Comparison of ENCODE assay signal across 19 cellular contexts in genomic region chr1:212702672-212703071, GRCh38. TPM values are rescaled to one million over a fixed set of nuclear protein-coding genes. Genes with fewer than 3 reads are reported as not detected.
DNase-seq lines count a peak whose midpoint lies in the region; ATAC-seq and TF ChIP-seq lines count a peak whose summit lies in the region.
"Had no signal": no experiment of that assay in that cellular context is flagged by ENCODE, and none has a peak within 500 bp of the region (broad histone marks: within the 10 kb centered on the region; RNA-seq: fewer than 3 reads in every experiment).

No MANE protein-coding gene starts in this region.

- no peaks in the 10 kb centered on the region for H3K9me3 ChIP-seq in HEK293 (ENCODE audit: control insufficient read depth, insufficient read depth, low read depth, low read length)

- H3K36me3 ChIP-seq in HEK293 (ENCODE audit: control insufficient read depth in 2 of 2, insufficient read depth in 1 of 2, low read length in 2 of 2), result no peaks in the 10 kb centered on the region

- CTCF ChIA-PET in HEK293 (lab: Yijun Ruan, JAX), result no interaction called here

- H3K4me1 Mint-ChIP-seq in activated naive CD8-positive, alpha-beta T cell (ENCODE audit: low read depth), result peaks cover 46% of the 10 kb centered on the region
- H3K4me1 Mint-ChIP-seq in activated naive CD8-positive, alpha-beta T cell treated with anti-CD3 and anti-CD28 coated beads for 36 hours, result peaks cover 38% of the 10 kb centered on the region
- peaks cover 49% of the 10 kb centered on the region for H3K4me1 Mint-ChIP-seq in activated T-helper 2 cell treated with anti-CD3 and anti-CD28 coated beads, Interferon-gamma antibody, Interleukin-2, Interleukin-4, amounts not matched to agents 10 μg/mL and 5 μg/mL and 100 μg/mL, durations not matched to agents 14 hours and 24 hours and 36 hours (ENCODE audit: low read depth)
- peaks cover 31 to 52% of the 10 kb centered on the region in 2 donors for H3K4me1 Mint-ChIP-seq in stimulated activated naive B cell treated with anti-CD40 and anti-IgM and Interleukin-4, amounts not matched to agents 10 μg/mL and 1 μg/mL and 100 μg/mL, for 72 hours

- H3K36me3 Mint-ChIP-seq in activated naive CD8-positive, alpha-beta T cell, result peaks cover 2% of the 10 kb centered on the region
- H3K36me3 Mint-ChIP-seq in activated naive CD8-positive, alpha-beta T cell treated with anti-CD3 and anti-CD28 coated beads for 36 hours, result peaks cover 5% of the 10 kb centered on the region
- peaks cover 9% of the 10 kb centered on the region for H3K36me3 Mint-ChIP-seq in activated T-helper 2 cell treated with anti-CD3 and anti-CD28 coated beads, Interferon-gamma antibody, Interleukin-2, Interleukin-4, amounts not matched to agents 10 μg/mL and 5 μg/mL and 100 μg/mL, durations not matched to agents 14 hours and 24 hours and 36 hours (ENCODE audit: low read depth)
- peaks cover 3 to 9% of the 10 kb centered on the region in 2 donors for H3K36me3 Mint-ChIP-seq in stimulated activated naive B cell treated with anti-CD40 and anti-IgM and Interleukin-4, amounts not matched to agents 10 μg/mL and 1 μg/mL and 100 μg/mL, for 72 hours
- H3K36me3 Mint-ChIP-seq: CD4-positive, CD25-positive, alpha-beta regulatory T cell had no signal

- no peak for TF ChIP-seq CTCF in HEK293 (tag by site-specific recombination; IDR thresholded peaks at IDR 0.05)

- H3K9me3 Mint-ChIP-seq in activated naive CD8-positive, alpha-beta T cell (ENCODE audit: low read depth), result no peaks in the 10 kb centered on the region
- H3K9me3 Mint-ChIP-seq in activated naive CD8-positive, alpha-beta T cell treated with anti-CD3 and anti-CD28 coated beads for 36 hours, result no peaks in the 10 kb centered on the region
- no peaks in the 10 kb centered on the region for H3K9me3 Mint-ChIP-seq in activated T-helper 2 cell treated with anti-CD3 and anti-CD28 coated beads, Interferon-gamma antibody, Interleukin-2, Interleukin-4, amounts not matched to agents 10 μg/mL and 5 μg/mL and 100 μg/mL, durations not matched to agents 14 hours and 24 hours and 36 hours
- no peaks in the 10 kb centered on the region for H3K9me3 Mint-ChIP-seq in stimulated activated naive B cell treated with anti-CD40 and anti-IgM and Interleukin-4, amounts not matched to agents 10 μg/mL and 1 μg/mL and 100 μg/mL, for 72 hours
- H3K9me3 Mint-ChIP-seq: HFFc6 had no signal

- H3K27ac ChIP-seq in HEK293 (ENCODE audit: extremely low read depth, low read depth, low read length), result no peak overlapping the region

- no peak for ATAC-seq in stimulated activated naive B cell treated with anti-CD40 and anti-IgM and Interleukin-4, amounts not matched to agents 10 μg/mL and 1 μg/mL and 100 μg/mL, for 72 hours (replicated peaks)
- ATAC-seq in GM21737 (IDR thresholded peaks at IDR 0.05; ENCODE audit: unreplicated experiment) (no peak), GM18909 (IDR thresholded peaks at IDR 0.05; ENCODE audit: poor library complexity, unreplicated experiment) (no peak)
- no peak for ATAC-seq in stimulated activated naive CD8-positive, alpha-beta T cell treated with anti-CD3 and anti-CD28 coated beads, Interleukin-15, Interleukin-2, amounts not matched to agents 100 U/mL and 50 U/mL, for 24 hours
- ATAC-seq: Right ventricle myocardium inferior had no signal

- intact Hi-C loops in activated T-helper 2 cell treated with anti-CD3 and anti-CD28 coated beads, Interferon-gamma antibody, Interleukin-2, Interleukin-4, amounts not matched to agents 10 μg/mL and 5 μg/mL and 100 μg/mL, durations not matched to agents 14 hours and 24 hours and 36 hours (cut with micrococcal nuclease), result loop anchor here (1.0 kb wide), 1 partner anchor 10 kb away; no protein-coding TSS in a partner anchor

- H3K27ac Mint-ChIP-seq in activated naive CD8-positive, alpha-beta T cell, result peak overlapping the region; percentile 4
- no peak overlapping the region for H3K27ac Mint-ChIP-seq in activated naive CD8-positive, alpha-beta T cell treated with anti-CD3 and anti-CD28 coated beads for 36 hours
- peak overlapping the region; percentile 74 for H3K27ac Mint-ChIP-seq in activated T-helper 2 cell treated with anti-CD3 and anti-CD28 coated beads, Interferon-gamma antibody, Interleukin-2, Interleukin-4, amounts not matched to agents 10 μg/mL and 5 μg/mL and 100 μg/mL, durations not matched to agents 14 hours and 24 hours and 36 hours
- H3K27ac Mint-ChIP-seq in stimulated activated naive B cell treated with anti-CD40 and anti-IgM and Interleukin-4, amounts not matched to agents 10 μg/mL and 1 μg/mL and 100 μg/mL, for 72 hours, result peak overlapping the region; percentile 33
- H3K27ac Mint-ChIP-seq: HFFc6 had no signal

- no peaks in the 10 kb centered on the region for H3K27me3 Mint-ChIP-seq in activated naive CD8-positive, alpha-beta T cell
- H3K27me3 Mint-ChIP-seq in activated naive CD8-positive, alpha-beta T cell treated with anti-CD3 and anti-CD28 coated beads for 36 hours, result peaks cover 3% of the 10 kb centered on the region
- no peaks in the 10 kb centered on the region for H3K27me3 Mint-ChIP-seq in activated T-helper 2 cell treated with anti-CD3 and anti-CD28 coated beads, Interferon-gamma antibody, Interleukin-2, Interleukin-4, amounts not matched to agents 10 μg/mL and 5 μg/mL and 100 μg/mL, durations not matched to agents 14 hours and 24 hours and 36 hours (ENCODE audit: low read depth)
- H3K27me3 Mint-ChIP-seq in stimulated activated naive B cell treated with anti-CD40 and anti-IgM and Interleukin-4, amounts not matched to agents 10 μg/mL and 1 μg/mL and 100 μg/mL, for 72 hours, result no peaks in the 10 kb centered on the region

- no peak for DNase-seq in activated naive CD8-positive, alpha-beta T cell treated with anti-CD3 and anti-CD28 coated beads for 36 hours
- no peak for DNase-seq in activated T-helper 2 cell treated with anti-CD3 and anti-CD28 coated beads, Interferon-gamma antibody, Interleukin-2, Interleukin-4, amounts not matched to agents 10 μg/mL and 5 μg/mL and 100 μg/mL, durations not matched to agents 14 hours and 24 hours and 36 hours (ENCODE audit: low spot score)
- no peak for DNase-seq in stimulated activated naive B cell treated with anti-CD40 and anti-IgM and Interleukin-4, amounts not matched to agents 10 μg/mL and 1 μg/mL and 100 μg/mL, for 72 hours
- DNase-seq in stimulated activated naive CD8-positive, alpha-beta T cell treated with anti-CD3 and anti-CD28 coated beads, Interleukin-15, Interleukin-2, amounts not matched to agents 100 U/mL and 50 U/mL, for 24 hours, result no peak
- DNase-seq: CD4-positive, CD25-positive, alpha-beta regulatory T cell; DND-41; GF-D8; HFFc6; KBM-7; MV-4-11; NCI-H1417; NCI-H187 treated with DMSO at 0.1 percent for 48 hours; NCI-H510A treated with DMSO at 0.1 percent for 48 hours; NCI-H82 had no signal

- POLR2A ChIA-PET in HEK293 (lab: Yijun Ruan, JAX), result no interaction called here

- H3K4me3 Mint-ChIP-seq in activated naive CD8-positive, alpha-beta T cell, result no peak overlapping the region
- H3K4me3 Mint-ChIP-seq in activated naive CD8-positive, alpha-beta T cell treated with anti-CD3 and anti-CD28 coated beads for 36 hours, result no peak overlapping the region
- peak overlapping the region; percentile 46 for H3K4me3 Mint-ChIP-seq in activated T-helper 2 cell treated with anti-CD3 and anti-CD28 coated beads, Interferon-gamma antibody, Interleukin-2, Interleukin-4, amounts not matched to agents 10 μg/mL and 5 μg/mL and 100 μg/mL, durations not matched to agents 14 hours and 24 hours and 36 hours (ENCODE audit: low read depth)
- no peak overlapping the region for H3K4me3 Mint-ChIP-seq in stimulated activated naive B cell treated with anti-CD40 and anti-IgM and Interleukin-4, amounts not matched to agents 10 μg/mL and 1 μg/mL and 100 μg/mL, for 72 hours
- H3K4me3 Mint-ChIP-seq: HFFc6 had no signal

- H3K4me1 ChIP-seq in HEK293 (ENCODE audit: control insufficient read depth, insufficient read depth, low read length), result peaks cover 8% of the 10 kb centered on the region

- H3K4me3 ChIP-seq in HEK293 (ENCODE audit: low read depth, low read length), result no peak overlapping the region

TF ChIP-seq in HEK293, 187 proteins besides CTCF, POLR2A, EP300 and RAD21:
- TF ChIP-seq ZNF394 (tag by site-specific recombination; IDR thresholded peaks at IDR 0.05; ENCODE audit: borderline replicate concordance) (peak; percentile 62; the same call in 1 of the 2 replicates), ZNF114 (tag by site-specific recombination; IDR thresholded peaks at IDR 0.05) (no peak), ZBTB44 (tag by site-specific recombination; IDR thresholded peaks at IDR 0.05) (0 out of 2 replicates have a peak, but pooled peaks have one; percentile 9)

RNA-seq across cellular contexts. Expression of gene BATF3, which starts 3.0 kb away (rescaled TPM):
- 10 to 100 TPM; 74.7 to 77.9 TPM for total RNA-seq in activated naive CD8-positive, alpha-beta T cell treated with anti-CD3 and anti-CD28 coated beads for 36 hours
- 246 and 249 TPM in 2 replicates for total RNA-seq in activated T-helper 2 cell treated with anti-CD3 and anti-CD28 coated beads, Interferon-gamma antibody, Interleukin-2, Interleukin-4, amounts not matched to agents 10 μg/mL and 5 μg/mL and 100 μg/mL, durations not matched to agents 14 hours and 24 hours and 36 hours
